Comparison of ENCODE assay signal across 17 cellular contexts in genomic region chr11:36012410-36012809, GRCh38.
DNase-seq lines count a peak whose midpoint lies in the region; ATAC-seq and TF ChIP-seq lines count a peak whose summit lies in the region.
"Had no signal": no experiment of that assay in that cellular context is flagged by ENCODE, and none has a peak within 500 bp of the region (broad histone marks: within the 10 kb centered on the region; RNA-seq: fewer than 3 reads in every experiment).

No MANE protein-coding gene starts in this region.

- H3K36me3 ChIP-seq in effector memory CD4-positive, alpha-beta T cell (ENCODE audit: control insufficient read depth, insufficient read depth, low read length), result no peaks in the 10 kb centered on the region
- no peaks in the 10 kb centered on the region for H3K36me3 ChIP-seq in smooth muscle cell (ENCODE audit: low read depth)
- H3K36me3 ChIP-seq: HAP-1, lower lobe of right lung had no signal

- H2AFZ ChIP-seq in smooth muscle cell (ENCODE audit: low read depth), result no peak overlapping the region

- H3K27ac ChIP-seq in foreskin keratinocyte, result no peak overlapping the region
- no peak overlapping the region for H3K27ac ChIP-seq in effector memory CD4-positive, alpha-beta T cell (ENCODE audit: insufficient read depth, low read length, poor library complexity, severe bottlenecking)
- no peak overlapping the region for H3K27ac ChIP-seq in smooth muscle cell (ENCODE audit: low read depth)
- H3K27ac ChIP-seq: HL-60, lower lobe of right lung had no signal

- intact Hi-C loops in sciatic nerve (cut with DNase I), result no loop called here

- no peaks in the 10 kb centered on the region for H3F3A ChIP-seq in smooth muscle cell (ENCODE audit: low read depth)

- H3K27me3 ChIP-seq in foreskin keratinocyte (no peaks in the 10 kb centered on the region), smooth muscle cell (ENCODE audit: low read depth) (no peaks in the 10 kb centered on the region)
- H3K27me3 ChIP-seq in effector memory CD4-positive, alpha-beta T cell (replicated peaks; ENCODE audit: control insufficient read depth, insufficient read depth, low read length, poor library complexity, severe bottlenecking), result no peaks in the 10 kb centered on the region
- H3K27me3 ChIP-seq: testis had no signal

- H3K9me3 ChIP-seq in effector memory CD4-positive, alpha-beta T cell (ENCODE audit: control insufficient read depth, low read length), result no peaks in the 10 kb centered on the region
- H3K9me3 ChIP-seq in smooth muscle cell (replicated peaks; ENCODE audit: low read depth), result no peaks in the 10 kb centered on the region
- H3K9me3 ChIP-seq: HAP-1, lower lobe of right lung, testis had no signal

- H4K20me1 ChIP-seq in smooth muscle cell (ENCODE audit: low read depth), result peaks cover 33% of the 10 kb centered on the region

- H3K79me2 ChIP-seq in smooth muscle cell (ENCODE audit: low read depth), result peaks cover 8% of the 10 kb centered on the region

- no peak overlapping the region for H3K9ac ChIP-seq in smooth muscle cell (ENCODE audit: low read depth)

- DNase-seq in LHCN-M2 (ENCODE audit: low read depth) (peak; percentile 67), astrocyte of the spinal cord (ENCODE audit: low read depth, low spot score) (peak; percentile 17), foreskin keratinocyte (peak in 1 of 2 donors; percentile 64), sciatic nerve (ENCODE audit: low spot score) (no peak), amygdala (lab: John Stamatoyannopoulos, UW) (no peak), NCI-H524 treated with DMSO at 0.1 percent for 48 hours (lab: John Stamatoyannopoulos, UW) (no peak), smooth muscle cell (lab: John Stamatoyannopoulos, UW; ENCODE audit: unreplicated experiment) (no peak)
- no peak for DNase-seq in effector memory CD4-positive, alpha-beta T cell
- DNase-seq: endodermal cell, GDM1, lower lobe of right lung, NCI-H2081 treated with DMSO at 0.1 percent for 48 hours, nucleus accumbens, testis had no signal

- TF ChIP-seq CTCF in astrocyte of the spinal cord (IDR thresholded peaks at IDR 0.05; ENCODE audit: low read depth, low read length) (no peak), foreskin keratinocyte (conservative IDR thresholded peaks at IDR 0.05) (no peak), smooth muscle cell (IDR thresholded peaks at IDR 0.05; ENCODE audit: borderline replicate concordance, insufficient read depth, poor library complexity, severe bottlenecking) (no peak)

- in situ Hi-C loops in astrocyte of the spinal cord (cut with HindIII; ENCODE audit: low sequenced_read_pairs), result no loop called here

- H3K4me1 ChIP-seq in foreskin keratinocyte (peaks cover 62% of the 10 kb centered on the region), smooth muscle cell (ENCODE audit: low read depth) (peaks cover 19% of the 10 kb centered on the region)
- H3K4me1 ChIP-seq in effector memory CD4-positive, alpha-beta T cell (ENCODE audit: control insufficient read depth, insufficient read depth, low read length, poor library complexity, severe bottlenecking), result no peaks in the 10 kb centered on the region
- H3K4me1 ChIP-seq: HAP-1 had no signal

- WGBS in smooth muscle cell (ENCODE audit: low lambda C conversion rate), result 67% methylated on average over 6 of the region's 6 CpGs

- peak; percentile 77 for ATAC-seq in foreskin keratinocyte
- ATAC-seq in sciatic nerve, result peak; percentile 93
- ATAC-seq: activated CD4-positive, CD25-positive, alpha-beta regulatory T cell treated with anti-CD3 and anti-CD28 coated beads, Interleukin-2, amount 50 U/mL, for 24 hours; lower lobe of right lung had no signal

- no peak overlapping the region for H3K4me3 ChIP-seq in astrocyte of the spinal cord (ENCODE audit: low read depth, low read length)
- no peak overlapping the region for H3K4me3 ChIP-seq in effector memory CD4-positive, alpha-beta T cell (ENCODE audit: insufficient read depth, low read depth, low read length, poor library complexity, severe bottlenecking)
- no peak overlapping the region for H3K4me3 ChIP-seq in smooth muscle cell
- H3K4me3 ChIP-seq: HAP-1, lower lobe of right lung, testis had no signal

- no peak overlapping the region for H3K4me2 ChIP-seq in smooth muscle cell

Comparison
In these comparisons a context has a peak if more than half of its experiments do, and no peak if none do; other contexts are left out.
1. DNase-seq: peak in LHCN-M2 (single experiment) and astrocyte of the spinal cord (single experiment); none in sciatic nerve (single experiment), amygdala (0 of 56), effector memory CD4-positive, alpha-beta T cell (0 of 3), NCI-H524 treated with DMSO at 0.1 percent for 48 hours (single experiment) and smooth muscle cell (single experiment).